1 cellular context compared by ENCODE assay signal in genomic region chr5:148436029-148436428, GRCh38.
TF ChIP-seq lines count a peak whose summit lies in the region.

No MANE protein-coding gene starts in this region.

TF ChIP-seq in SK-N-SH, 30 proteins besides CTCF, POLR2A, EP300 and RAD21:
- TF ChIP-seq MXI1 (IDR thresholded peaks at IDR 0.05; ENCODE audit: low read depth, low read length) (no peak), MEF2A (IDR thresholded peaks at IDR 0.05; ENCODE audit: borderline replicate concordance, low read depth) (no peak), SMC3 (IDR thresholded peaks at IDR 0.05; ENCODE audit: low read depth, low read length) (no peak), FOXM1 (IDR thresholded peaks at IDR 0.05; ENCODE audit: low read depth) (no peak), TEAD4 (IDR thresholded peaks at IDR 0.05; ENCODE audit: borderline replicate concordance, insufficient read depth) (no peak), TAF1 (IDR thresholded peaks at IDR 0.05; ENCODE audit: borderline replicate concordance, low read depth, low read length) (no peak), GATA2 (CRISPR knock-in tag; IDR thresholded peaks at IDR 0.05) (no peak), GABPA (IDR thresholded peaks at IDR 0.05; ENCODE audit: low read depth) (no peak), TCF12 (IDR thresholded peaks at IDR 0.05) (no peak), CHD2 (IDR thresholded peaks at IDR 0.05; ENCODE audit: low read length, partially characterized antibody) (no peak)
